Comparison of ENCODE assay signal across 16 cellular contexts in the genomic region with DNA sequence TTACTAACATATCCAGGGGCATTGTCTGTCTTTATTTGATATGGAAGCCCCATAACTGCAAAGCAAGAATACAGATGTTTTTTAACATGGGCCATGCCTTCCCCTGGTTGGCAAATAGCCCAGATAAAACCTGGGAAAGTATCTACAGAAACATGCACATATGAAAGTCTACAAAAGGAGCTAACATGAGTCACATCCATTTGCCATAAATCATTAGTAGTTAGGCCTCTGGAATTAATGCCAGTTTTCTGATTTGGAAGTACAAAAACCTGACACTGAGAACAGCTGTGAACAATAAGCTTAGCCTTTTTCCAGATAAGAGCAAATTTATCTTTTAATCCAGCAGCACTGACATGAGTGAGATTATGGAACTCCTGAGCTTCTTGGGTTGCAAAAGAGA.
"Had no signal": no experiment of that assay in that cellular context is flagged by ENCODE, and none has a peak within 500 bp of the region (broad histone marks: within the 10 kb centered on the region; RNA-seq: fewer than 3 reads in every experiment).

No MANE protein-coding gene starts in this region.

- DNase-seq: activated CD4-positive, alpha-beta T cell treated with anti-CD3 and anti-CD28 coated beads, Interleukin-2, amount 50 U/mL, for 4 hours; activated CD8-positive, alpha-beta memory T cell treated with anti-CD3 and anti-CD28 coated beads for 24 hours; activated CD8-positive, alpha-beta memory T cell treated with anti-CD3 and anti-CD28 coated beads, Interleukin-2, amount 50 U/mL, for 4 hours; activated T-cell treated with anti-CD3 and anti-CD28 coated beads, Interleukin-2, amount 50 U/mL, for 24 hours; aorta; brain microvascular endothelial cell; central memory CD4-positive, alpha-beta T cell; effector memory CD8-positive, alpha-beta T cell; kidney glomerular epithelial cell; left ventricle myocardium inferior; naive thymus-derived CD8-positive, alpha-beta T cell; spleen; stimulated activated CD4-positive, alpha-beta T cell treated with anti-CD3 and anti-CD28 coated beads, Interleukin-4, amount 100 ng/mL, for 1 hour; stimulated activated naive CD4-positive, alpha-beta T cell; T-helper 9 cell; testis had no signal
